In the genomic region with DNA sequence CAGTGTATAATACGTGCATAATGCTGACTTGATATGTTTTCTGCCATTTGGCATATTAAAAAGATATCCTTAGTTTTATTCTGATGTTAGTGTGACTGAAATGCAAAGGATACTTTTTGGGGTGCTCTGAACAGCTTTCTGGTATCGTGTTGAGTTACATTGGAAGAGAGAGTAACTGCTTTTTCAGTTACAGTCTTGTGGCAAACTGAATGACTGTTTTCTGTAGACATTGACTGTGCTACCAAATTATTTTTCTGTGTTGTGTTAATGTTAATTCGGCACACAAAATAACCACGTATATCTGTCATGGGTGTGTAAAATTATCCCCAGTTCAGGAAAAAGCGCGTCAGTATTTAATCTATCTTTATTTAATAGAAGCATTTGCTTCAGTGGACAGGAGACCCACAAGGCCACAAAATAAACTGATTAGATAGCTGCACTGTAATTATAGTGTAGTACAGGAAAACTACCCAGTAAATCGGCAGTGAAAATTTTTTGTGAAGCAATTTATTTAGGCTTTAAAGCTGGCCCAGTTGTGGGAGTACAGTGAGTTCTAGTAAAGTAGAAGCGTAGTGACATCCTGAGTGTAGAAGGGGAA, we compare ENCODE assay signal across 1 cellular context.
TF ChIP-seq lines count a peak whose summit lies in the region.

No MANE protein-coding gene starts in this region.

TF ChIP-seq in endothelial cell of umbilical vein, 7 proteins besides CTCF, POLR2A, EP300 and RAD21 (continued from another document):
- TF ChIP-seq, protein P1, sequence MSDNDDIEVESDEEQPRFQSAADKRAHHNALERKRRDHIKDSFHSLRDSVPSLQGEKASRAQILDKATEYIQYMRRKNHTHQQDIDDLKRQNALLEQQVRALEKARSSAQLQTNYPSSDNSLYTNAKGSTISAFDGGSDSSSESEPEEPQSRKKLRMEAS (IDR thresholded peaks at IDR 0.05; ENCODE audit: insufficient read depth, insufficient read length), result no peak
- TF ChIP-seq JUN (IDR thresholded peaks at IDR 0.05; ENCODE audit: borderline replicate concordance, insufficient read depth, insufficient read length, low read depth), result no peak
- TF ChIP-seq POLR2AphosphoS5 (IDR thresholded peaks at IDR 0.05; ENCODE audit: insufficient read depth, low read depth, low read length), result no peak
- TF ChIP-seq FOS (IDR thresholded peaks at IDR 0.05; ENCODE audit: borderline replicate concordance, insufficient read depth, low read length), result no peak
- no peak for TF ChIP-seq MYC (IDR thresholded peaks at IDR 0.05; ENCODE audit: low read depth, low read length)
- no peak for TF ChIP-seq EZH2 (IDR thresholded peaks at IDR 0.05; ENCODE audit: borderline replicate concordance, low read depth, low read length, severe bottlenecking)
